In the genomic region with DNA sequence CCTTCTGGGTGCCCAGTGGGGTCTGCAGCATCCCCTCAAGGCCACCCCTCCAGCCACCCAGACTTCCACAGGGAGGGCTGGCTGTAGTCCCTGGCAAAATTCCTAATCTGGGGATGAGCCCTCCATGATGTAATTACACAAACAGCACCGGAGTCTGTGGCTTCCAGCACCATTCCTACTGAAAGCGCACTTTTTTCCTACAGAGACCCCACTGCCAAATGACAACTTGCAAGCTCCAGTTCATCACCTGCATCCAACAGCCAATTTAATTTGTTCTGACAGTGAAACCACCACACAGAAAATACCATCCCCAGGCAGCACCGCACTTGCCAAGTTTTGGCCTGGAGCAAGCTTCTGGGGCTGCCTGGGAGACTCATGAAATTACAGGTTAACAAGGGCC, we compare ENCODE assay signal across 18 cellular contexts.
DNase-seq lines count a peak whose midpoint lies in the region; FAIRE-seq and TF ChIP-seq lines count a peak whose summit lies in the region.
"Had no signal": no experiment of that assay in that cellular context is flagged by ENCODE, and none has a peak within 500 bp of the region (broad histone marks: within the 10 kb centered on the region; RNA-seq: fewer than 3 reads in every experiment).

No MANE protein-coding gene starts in this region.

- H3K18ac ChIP-seq in H1 (ENCODE audit: extremely low read depth, low read length) = no peak overlapping the region

- H2BK20ac ChIP-seq in H1 (ENCODE audit: low read length) = no peak overlapping the region

- H3K4me3 Mint-ChIP-seq in activated CD4-positive, alpha-beta memory T cell treated with anti-CD3 and anti-CD28 coated beads for 36 hours = no peak overlapping the region
- H3K4me3 Mint-ChIP-seq: CD8-positive, alpha-beta memory T cell; HFFc6 had no signal

- no peak for TF ChIP-seq EP300 in H1 (IDR thresholded peaks at IDR 0.05; ENCODE audit: borderline replicate concordance in 1 of 2, low read depth in 2 of 2, low read length in 2 of 2)

- no peak overlapping the region for H3K4me2 ChIP-seq in H1 (ENCODE audit: insufficient read depth in 1 of 2, low read depth in 2 of 2, low read length in 2 of 2)
- H3K4me2 ChIP-seq: BLaER1 had no signal

- H2BK120ac ChIP-seq in H1 (replicated peaks; ENCODE audit: low read depth, low read length) = no peak overlapping the region

- no peak overlapping the region for H2AFZ ChIP-seq in H1 (ENCODE audit: low read length)

- no peaks in the 10 kb centered on the region for H3K23me2 ChIP-seq in H1 (ENCODE audit: low read depth, low read length)

- H3K4me3 ChIP-seq in right atrium auricular region (no peak overlapping the region), H1 (ENCODE audit: extremely low read depth in 1 of 4, insufficient read depth in 2 of 4, low read depth in 3 of 4, low read length in 4 of 4) (no peak overlapping the region)
- H3K4me3 ChIP-seq: BLaER1 had no signal

- no peak overlapping the region for H3K27ac Mint-ChIP-seq in activated CD4-positive, alpha-beta memory T cell treated with anti-CD3 and anti-CD28 coated beads for 36 hours
- H3K27ac Mint-ChIP-seq: CD8-positive, alpha-beta memory T cell; HFFc6 had no signal

- no peak for TF ChIP-seq POLR2A in H1 (IDR thresholded peaks at IDR 0.05; ENCODE audit: control extremely low read depth in 1 of 2, low read depth in 2 of 2, low read length in 2 of 2)

- TF ChIP-seq RAD21 in H1 (IDR thresholded peaks at IDR 0.05 in 1 of 2, conservative IDR thresholded peaks at IDR 0.05 in 1 of 2; ENCODE audit: low read depth in 2 of 2, low read length in 2 of 2) = no peak

- no peak overlapping the region for H2BK12ac ChIP-seq in H1 (ENCODE audit: low read depth, low read length)

- H3K14ac ChIP-seq in H1 (ENCODE audit: insufficient read length) = no peak overlapping the region

- H3K27me3 ChIP-seq in right atrium auricular region (no peaks in the 10 kb centered on the region), H1 (replicated peaks in 1 of 4; ENCODE audit: control insufficient read depth in 3 of 4, extremely low read depth in 1 of 4, insufficient read depth in 3 of 4, low read length in 3 of 4) (no peaks in the 10 kb centered on the region)
- H3K27me3 ChIP-seq: BLaER1 had no signal

- H3K23ac ChIP-seq in H1 (ENCODE audit: insufficient read length) = no peak overlapping the region

- no peak for FAIRE-seq in H1 (lab: Jason Lieb, UNC)
- FAIRE-seq: G401.6, GM12891 had no signal

- H3K9ac ChIP-seq in H1 (replicated peaks in 1 of 4; ENCODE audit: extremely low read depth in 1 of 4, low read depth in 3 of 4, low read length in 3 of 4) = no peak overlapping the region; a peak in 1 of 7 replicates
- H3K9ac ChIP-seq: BLaER1 had no signal

- H2BK5ac ChIP-seq in H1 (ENCODE audit: low read depth, low read length) = peak overlapping the region; percentile 52; the same call in 1 of the 2 replicates

- no peak overlapping the region for H2AK5ac ChIP-seq in H1 (ENCODE audit: low read depth, low read length)

- H3K4me1 Mint-ChIP-seq in activated CD4-positive, alpha-beta memory T cell treated with anti-CD3 and anti-CD28 coated beads for 36 hours (ENCODE audit: low read depth) = peaks cover 1% of the 10 kb centered on the region

- H3K56ac ChIP-seq in H1 (replicated peaks; ENCODE audit: insufficient read length, low read depth, low read length) = no peak overlapping the region

- H3K9me3 ChIP-seq in right atrium auricular region (no peaks in the 10 kb centered on the region), H1 (ENCODE audit: insufficient read depth in 2 of 2, low read depth in 1 of 2, low read length in 1 of 2) (no peaks in the 10 kb centered on the region)
- H3K9me3 ChIP-seq: BLaER1, Caco-2 had no signal

- H3K27ac ChIP-seq in right atrium auricular region (peak overlapping the region; percentile 64 to 66), RWPE1 (peak overlapping the region; percentile 37), H1 (ENCODE audit: low read depth, low read length) (no peak overlapping the region)
- H3K27ac ChIP-seq: BLaER1, HL-60 had no signal

- no peak for TF ChIP-seq CTCF in right atrium auricular region (IDR thresholded peaks at IDR 0.05)
- TF ChIP-seq CTCF in RWPE1 (conservative IDR thresholded peaks at IDR 0.05; ENCODE audit: low read depth) = no peak
- TF ChIP-seq CTCF in H1 (IDR thresholded peaks at IDR 0.05; ENCODE audit: control extremely low read depth in 1 of 3, insufficient read depth in 1 of 3, low read depth in 1 of 3, low read length in 3 of 3) = no peak

- H4K20me1 ChIP-seq in H1 (replicated peaks in 1 of 2; ENCODE audit: control insufficient read depth in 1 of 2, insufficient read depth in 2 of 2, low read length in 2 of 2) = peaks cover 0 to 3% of the 10 kb centered on the region in 2 experiments
- H4K20me1 ChIP-seq: BLaER1 had no signal

- intact Hi-C loops in cardiac septum (cut with DNase I) = loop anchor here (5.0 kb wide), 1 partner anchor 131 kb away; a partner anchor contains a TSS
- intact Hi-C loops in activated CD4-positive, alpha-beta memory T cell treated with anti-CD3 and anti-CD28 coated beads for 36 hours (cut with micrococcal nuclease) = no loop called here

- H3K36me3 ChIP-seq in right atrium auricular region (no peaks in the 10 kb centered on the region), H1 (ENCODE audit: control insufficient read depth in 2 of 4, insufficient read depth in 4 of 4, low read length in 3 of 4) (no peaks in the 10 kb centered on the region)
- H3K36me3 ChIP-seq: BLaER1 had no signal

- H3K36me3 Mint-ChIP-seq in activated CD4-positive, alpha-beta memory T cell treated with anti-CD3 and anti-CD28 coated beads for 36 hours = no peaks in the 10 kb centered on the region
- H3K36me3 Mint-ChIP-seq: CD8-positive, alpha-beta memory T cell had no signal

- no peak overlapping the region for H4K5ac ChIP-seq in H1 (ENCODE audit: insufficient read length, low read depth, low read length)

- no peak for DNase-seq in right atrium auricular region (ENCODE audit: low spot score)
- DNase-seq in cardiac septum (ENCODE audit: low spot score) = no peak
- no peak for DNase-seq in RWPE1 (ENCODE audit: low spot score)
- DNase-seq in H1 (ENCODE audit: low read depth in 1 of 2, low spot score in 2 of 2) = no peak
- no peak for DNase-seq in activated CD4-positive, alpha-beta memory T cell treated with anti-CD3 and anti-CD28 coated beads for 36 hours
- DNase-seq in activated CD8-positive, alpha-beta memory T cell treated with anti-CD3 and anti-CD28 coated beads for 24 hours = no peak
- no peak for DNase-seq in NOMO-1 (lab: John Stamatoyannopoulos, UW; ENCODE audit: unreplicated experiment in 2 of 2)
- DNase-seq: 8988T; AML-193; Caco-2; CD8-positive, alpha-beta memory T cell; GOT3; HCEC 1CT; HFFc6 had no signal

- H3K79me2 ChIP-seq in H1 (ENCODE audit: control insufficient read depth in 1 of 2, insufficient read depth in 2 of 2, low read length in 2 of 2) = no peaks in the 10 kb centered on the region

- H4K91ac ChIP-seq in H1 (replicated peaks; ENCODE audit: insufficient read length, low read length) = no peak overlapping the region

- POLR2A ChIA-PET in RWPE1 (lab: Yijun Ruan, JAX; ENCODE audit: low non-redundant PET) = interaction anchor here (0.5 kb wide), 1 partner anchor 20 kb away, joined by 8 read pairs; no protein-coding TSS in a partner anchor
- POLR2A ChIA-PET in H1 (lab: Charles Lee; ENCODE audit: partially characterized antibody) = no interaction called here
- POLR2A ChIA-PET in activated CD4-positive, alpha-beta memory T cell treated with anti-CD3 and anti-CD28 coated beads for 36 hours (lab: Charles Lee) = no interaction called here

- WGBS in H1 (ENCODE audit: extremely low coverage in 1 of 2, insufficient coverage in 1 of 2, insufficient read length in 1 of 2, insufficient replicate concordance in 2 of 2, low coverage in 1 of 2, low lambda C conversion rate in 2 of 2, missing lambda C conversion rate in 1 of 2), 2 experiments = 95% methylated on average over 3 of the region's 3 CpGs; no CpG with 5 or more reads in 1 of the 2 experiments

- no peak overlapping the region for H2BK15ac ChIP-seq in H1 (ENCODE audit: low read length)

- peaks cover 0 to 7% of the 10 kb centered on the region in 2 donors for H3K4me1 ChIP-seq in right atrium auricular region
- peaks cover 0 to 7% (median 4%) of the 10 kb centered on the region in 4 experiments; a peak in 4 of 7 replicates for H3K4me1 ChIP-seq in H1 (replicated peaks in 1 of 4; ENCODE audit: control insufficient read depth in 3 of 4, insufficient read depth in 4 of 4, low read length in 3 of 4)
- H3K4me1 ChIP-seq: Caco-2 had no signal

- CTCF ChIA-PET in RWPE1 (lab: Yijun Ruan, JAX) (no interaction called here), H1 (lab: Charles Lee; ENCODE audit: partially characterized antibody) (interaction anchor here (0.6 to 2.6 kb wide), 5 partner anchors 11 to 38 kb away, joined by 3 to 6 read pairs (median 3); no protein-coding TSS in a partner anchor)
- CTCF ChIA-PET in activated CD4-positive, alpha-beta memory T cell treated with anti-CD3 and anti-CD28 coated beads for 36 hours (lab: Charles Lee) = no interaction called here

- H3K4ac ChIP-seq in H1 (replicated peaks; ENCODE audit: insufficient read length, low read depth, low read length) = no peak overlapping the region

- H3K79me1 ChIP-seq in H1 (ENCODE audit: low read depth, low read length) = no peaks in the 10 kb centered on the region

- H3K9me3 Mint-ChIP-seq in activated CD4-positive, alpha-beta memory T cell treated with anti-CD3 and anti-CD28 coated beads for 36 hours = no peaks in the 10 kb centered on the region
- H3K9me3 Mint-ChIP-seq: CD8-positive, alpha-beta memory T cell; HFFc6 had no signal

- peak overlapping the region; percentile 28; the same call in 1 of the 2 replicates for H4K8ac ChIP-seq in H1 (ENCODE audit: extremely low read depth, insufficient read depth, low read length)

- no peaks in the 10 kb centered on the region for H3K27me3 Mint-ChIP-seq in activated CD4-positive, alpha-beta memory T cell treated with anti-CD3 and anti-CD28 coated beads for 36 hours

TF ChIP-seq in H1, 55 proteins besides CTCF, POLR2A, EP300 and RAD21 (continues in another document):
- TF ChIP-seq NANOG (IDR thresholded peaks at IDR 0.05; ENCODE audit: insufficient read depth, low read depth, low read length, poor library complexity, severe bottlenecking) = no peak
- TF ChIP-seq CHD1 (IDR thresholded peaks at IDR 0.05; ENCODE audit: low read depth, low read length) = no peak
- TF ChIP-seq BCL11A (IDR thresholded peaks at IDR 0.05; ENCODE audit: low read depth in 2 of 2, low read length in 2 of 2) = no peak
- TF ChIP-seq, protein P1, sequence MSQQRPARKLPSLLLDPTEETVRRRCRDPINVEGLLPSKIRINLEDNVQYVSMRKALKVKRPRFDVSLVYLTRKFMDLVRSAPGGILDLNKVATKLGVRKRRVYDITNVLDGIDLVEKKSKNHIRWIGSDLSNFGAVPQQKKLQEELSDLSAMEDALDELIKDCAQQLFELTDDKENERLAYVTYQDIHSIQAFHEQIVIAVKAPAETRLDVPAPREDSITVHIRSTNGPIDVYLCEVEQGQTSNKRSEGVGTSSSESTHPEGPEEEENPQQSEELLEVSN (IDR thresholded peaks at IDR 0.05) = no peak
- TF ChIP-seq KDM5A (IDR thresholded peaks at IDR 0.05; ENCODE audit: low read length) = no peak
- TF ChIP-seq EGR1 (IDR thresholded peaks at IDR 0.05; ENCODE audit: borderline replicate concordance, low read depth, low read length) = no peak
- no peak for TF ChIP-seq RBBP5 (IDR thresholded peaks at IDR 0.05; ENCODE audit: borderline replicate concordance, low read depth, low read length)
- TF ChIP-seq JUND (IDR thresholded peaks at IDR 0.05; ENCODE audit: low read length) = no peak
